Comparison of ENCODE assay signal across 9 cellular contexts in genomic region chr12:85923767-85924331, GRCh38. TPM values are rescaled to one million over a fixed set of nuclear protein-coding genes. Genes with fewer than 3 reads are reported as not detected.
DNase-seq lines count a peak whose midpoint lies in the region; ATAC-seq, FAIRE-seq and TF ChIP-seq lines count a peak whose summit lies in the region.
"Had no signal": no experiment of that assay in that cellular context is flagged by ENCODE, and none has a peak within 500 bp of the region (broad histone marks: within the 10 kb centered on the region; RNA-seq: fewer than 3 reads in every experiment).

No MANE protein-coding gene starts in this region.

- no peaks in the 10 kb centered on the region for H3K36me3 Mint-ChIP-seq in T-cell

- H3K9me3 ChIP-seq in heart right ventricle (no peaks in the 10 kb centered on the region), sigmoid colon (no peaks in the 10 kb centered on the region)

- intact Hi-C loops in heart right ventricle (cut with DNase I) = loop anchor here in 8 of 10 donors (5.0 to 10.0 kb wide), 6 partner anchors 447 to 1049 kb away; no protein-coding TSS in a partner anchor
- intact Hi-C loops in left ventricle myocardium superior (cut with micrococcal nuclease) = no loop called here
- intact Hi-C loops in sigmoid colon (cut with DNase I) = loop anchor here (5.0 kb wide), 1 partner anchor 457 kb away; no protein-coding TSS in a partner anchor

- H3K9me3 Mint-ChIP-seq in T-cell = no peaks in the 10 kb centered on the region
- H3K9me3 Mint-ChIP-seq: central memory CD8-positive, alpha-beta T cell had no signal

- H3K4me1 Mint-ChIP-seq in T-cell = no peaks in the 10 kb centered on the region
- H3K4me1 Mint-ChIP-seq: central memory CD8-positive, alpha-beta T cell had no signal

- no peak for TF ChIP-seq EP300 in sigmoid colon (IDR thresholded peaks at IDR 0.05)

- no peak for ATAC-seq in heart right ventricle
- no peak for ATAC-seq in left ventricle myocardium superior
- no peak for ATAC-seq in T-cell (replicated peaks in 1 of 4)
- ATAC-seq in GM21576 (IDR thresholded peaks at IDR 0.05; ENCODE audit: unreplicated experiment) = no peak

- H3K36me3 ChIP-seq in heart right ventricle (no peaks in the 10 kb centered on the region), sigmoid colon (no peaks in the 10 kb centered on the region)

- CTCF ChIA-PET in T-cell (lab: Charles Lee) = no interaction called here

- H3K4me3 ChIP-seq in heart right ventricle (no peak overlapping the region), sigmoid colon (no peak overlapping the region)

- DNase-seq in heart right ventricle = no peak
- no peak for DNase-seq in left ventricle myocardium superior
- DNase-seq in NCI-H446 (lab: John Stamatoyannopoulos, UW) = peak; percentile 32 to 41
- no peak for DNase-seq in sigmoid colon
- DNase-seq in occipital lobe (lab: John Stamatoyannopoulos, UW) = no peak
- no peak for DNase-seq in T-cell

- FAIRE-seq in endometrium (lab: Jason Lieb, UNC) = peak; percentile 92

- no peak for TF ChIP-seq POLR2A in sigmoid colon (IDR thresholded peaks at IDR 0.05)

- WGBS in heart right ventricle, 2 donors = 89 to 92% methylated on average over 1 of the region's 1 CpG
- 84 to 85% methylated on average over 1 of the region's 1 CpG for WGBS in sigmoid colon, 2 donors

- H3K4me1 ChIP-seq in heart right ventricle (no peaks in the 10 kb centered on the region), sigmoid colon (no peaks in the 10 kb centered on the region)

- H3K27me3 Mint-ChIP-seq in T-cell = peaks cover 0 to 4% of the 10 kb centered on the region in 2 donors
- H3K27me3 Mint-ChIP-seq: central memory CD8-positive, alpha-beta T cell had no signal

- POLR2A ChIA-PET in T-cell (lab: Charles Lee) = no interaction called here

- H3K27ac ChIP-seq in heart right ventricle (no peak overlapping the region), sigmoid colon (no peak overlapping the region)

- H3K27me3 ChIP-seq in heart right ventricle (no peaks in the 10 kb centered on the region), sigmoid colon (no peaks in the 10 kb centered on the region)

- TF ChIP-seq CTCF in heart right ventricle (IDR thresholded peaks at IDR 0.05) (peak; percentile 15 to 67 (median 59)), sigmoid colon (IDR thresholded peaks at IDR 0.05) (peak in 3 of 4 experiments; percentile 5 to 49 (median 36))

- H3K4me3 Mint-ChIP-seq in T-cell = no peak overlapping the region
- H3K4me3 Mint-ChIP-seq: central memory CD8-positive, alpha-beta T cell had no signal

- no peak overlapping the region for H3K27ac Mint-ChIP-seq in T-cell

RNA-seq across cellular contexts. Expression of gene NTS, which starts 49.8 kb away (rescaled TPM):
- total RNA-seq in heart right ventricle (under 1 TPM in 2 of 10 donors, not detected in 8; 0.18 to 0.39 TPM), left ventricle myocardium superior (0.20 TPM), sigmoid colon (not detected), occipital lobe (1.2 TPM), T-cell (not detected)
- polyA plus RNA-seq in heart right ventricle (under 1 TPM; 0.07 to 0.22 TPM), sigmoid colon (under 1 TPM in 1 of 3 donors, not detected in 2; 0.50 TPM)

Comparison
In these comparisons a context has a peak if more than half of its experiments do, and no peak if none do; other contexts are left out.
1. DNase-seq: peak in NCI-H446 (2 of 2); none in heart right ventricle (0 of 2), left ventricle myocardium superior (single experiment), sigmoid colon (single experiment), occipital lobe (single experiment) and T-cell (0 of 34).